8 cellular contexts compared by ENCODE assay signal in the genomic region with DNA sequence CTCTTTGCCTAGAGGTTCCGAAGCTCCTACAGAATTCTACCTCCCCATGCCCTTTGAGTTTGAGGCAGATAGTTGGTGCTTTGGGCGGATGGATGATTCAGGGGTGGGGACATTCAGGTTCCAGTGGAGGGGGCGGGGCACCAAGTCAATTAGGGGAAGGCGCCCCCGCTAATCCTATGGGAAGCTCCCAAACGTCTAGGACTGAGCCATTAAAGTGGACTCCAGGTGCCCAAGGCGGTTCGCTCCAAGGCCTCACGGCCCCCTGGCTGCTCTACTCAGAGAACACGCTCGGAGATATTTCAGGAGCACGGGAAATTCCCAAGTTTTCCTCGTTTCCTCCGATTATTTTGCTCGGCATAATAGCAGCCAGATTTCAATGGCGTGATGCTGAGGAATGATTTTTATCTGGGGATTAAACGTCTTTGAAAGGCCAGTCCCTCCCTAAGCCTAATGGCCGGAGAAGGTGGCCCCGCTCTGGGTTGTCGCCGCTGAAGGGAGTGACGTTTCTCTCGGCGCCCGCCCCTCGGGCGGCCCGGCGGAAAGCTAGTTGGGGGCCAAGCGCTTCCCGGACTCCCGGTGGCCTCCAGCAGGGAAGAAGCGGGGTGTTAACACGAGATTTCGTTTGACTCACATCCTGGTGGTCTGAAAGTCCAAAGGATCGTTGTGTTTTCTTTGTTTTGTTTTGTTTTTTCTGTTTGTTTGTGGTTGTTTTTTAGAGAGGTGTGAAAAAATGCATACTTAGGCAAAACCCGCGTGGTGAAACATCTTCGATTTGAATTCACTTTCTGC. TPM values are rescaled to one million over a fixed set of nuclear protein-coding genes. Genes with fewer than 3 reads are reported as not detected.
A peak's percentile ranks its signal among the peaks of the same experiment; 100 is the strongest.
DNase-seq lines count a peak whose midpoint lies in the region; ATAC-seq, FAIRE-seq and TF ChIP-seq lines count a peak whose summit lies in the region.

No MANE protein-coding gene starts in this region.

- H3K36me3 ChIP-seq in left ventricle myocardium inferior: peaks cover 15% of the 10 kb centered on the region
- H3K36me3 ChIP-seq in skeletal muscle tissue (ENCODE audit: control insufficient read depth in 3 of 3, insufficient read depth in 3 of 3, low read length in 3 of 3): peaks cover 0 to 4% (median 0%) of the 10 kb centered on the region in 3 donors

- ATAC-seq in activated B cell treated with CpG ODN at 0.5 μM for 24 hours (ENCODE audit: low read depth): no peak

- H3K27ac Mint-ChIP-seq in activated B cell treated with CpG ODN at 0.5 μM for 24 hours: no peak overlapping the region

- intact Hi-C loops in activated B cell treated with CpG ODN at 0.5 μM for 24 hours (cut with micrococcal nuclease): loop anchor here (5.0 kb wide), 1 partner anchor 191 kb away; a partner anchor contains a TSS
- intact Hi-C loops in left ventricle myocardium inferior (cut with micrococcal nuclease): no loop called here

- H3K4me1 ChIP-seq in left ventricle myocardium inferior (peaks cover 81% of the 10 kb centered on the region), skeletal muscle tissue (ENCODE audit: control insufficient read depth in 3 of 3, insufficient read depth in 3 of 3, low read length in 3 of 3) (peaks cover 25 to 30% (median 27%) of the 10 kb centered on the region in 3 donors)

- no peak for FAIRE-seq in H54 (lab: Jason Lieb, UNC)

- POLR2A ChIA-PET in activated B cell treated with CpG ODN at 0.5 μM for 24 hours (lab: Charles Lee): interaction anchor here (0.6 kb wide), 1 partner anchor 286 kb away, joined by 3 read pairs; no protein-coding TSS in a partner anchor

- no peak for TF ChIP-seq POLR2A in H54 (IDR thresholded peaks at IDR 0.05; ENCODE audit: low read depth, low read length)

- H3K27me3 ChIP-seq in left ventricle myocardium inferior (ENCODE audit: low read depth) (peaks cover 99% of the 10 kb centered on the region), skeletal muscle tissue (ENCODE audit: control insufficient read depth in 3 of 3, insufficient read depth in 3 of 3, low read length in 3 of 3) (peaks cover 78 to 86% (median 82%) of the 10 kb centered on the region in 3 donors)

- H3K4me1 Mint-ChIP-seq in activated B cell treated with CpG ODN at 0.5 μM for 24 hours: peaks cover 27% of the 10 kb centered on the region

- CTCF ChIA-PET in activated B cell treated with CpG ODN at 0.5 μM for 24 hours (lab: Charles Lee): no interaction called here

- H3K27me3 Mint-ChIP-seq in activated B cell treated with CpG ODN at 0.5 μM for 24 hours: peaks cover 60% of the 10 kb centered on the region

- H3K4me3 Mint-ChIP-seq in activated B cell treated with CpG ODN at 0.5 μM for 24 hours: peak overlapping the region; percentile 78

- DNase-seq in H54 (ENCODE audit: insufficient read length, low spot score): peak; percentile 84
- no peak for DNase-seq in activated B cell treated with CpG ODN at 0.5 μM for 24 hours
- peak; percentile 31 for DNase-seq in left ventricle myocardium inferior
- no peak for DNase-seq in pons (ENCODE audit: low spot score)
- DNase-seq in COLO829 (ENCODE audit: low spot score): no peak
- DNase-seq in stimulated activated CD4-positive, alpha-beta T cell treated with anti-CD3 and anti-CD28 coated beads, Interleukin-15, amount 100 ng/mL, for 24 hours: no peak
- DNase-seq in NCI-H1436 treated with DMSO at 0.1 percent for 48 hours (lab: John Stamatoyannopoulos, UW): no peak

- H3K4me3 ChIP-seq in left ventricle myocardium inferior (peak overlapping the region; percentile 89), skeletal muscle tissue (ENCODE audit: low read length in 3 of 3) (peak overlapping the region; percentile 78 to 85 (median 81))

- H3K9me3 Mint-ChIP-seq in activated B cell treated with CpG ODN at 0.5 μM for 24 hours: peaks cover 5% of the 10 kb centered on the region

- no peak for TF ChIP-seq CTCF in activated B cell treated with CpG ODN at 0.5 μM for 24 hours (IDR thresholded peaks at IDR 0.05)
- TF ChIP-seq CTCF in left ventricle myocardium inferior (IDR thresholded peaks at IDR 0.05; ENCODE audit: borderline replicate concordance): no peak

- H3K27ac ChIP-seq in left ventricle myocardium inferior (replicated peaks): peak overlapping the region; percentile 88
- peak overlapping the region; percentile 60 for H3K27ac ChIP-seq in skeletal muscle tissue (ENCODE audit: low read depth, low read length)

- peaks cover 5% of the 10 kb centered on the region for H3K36me3 Mint-ChIP-seq in activated B cell treated with CpG ODN at 0.5 μM for 24 hours (ENCODE audit: low read depth)

- H3K9me3 ChIP-seq in left ventricle myocardium inferior (replicated peaks): no peaks in the 10 kb centered on the region
- H3K9me3 ChIP-seq in skeletal muscle tissue (ENCODE audit: control insufficient read depth in 3 of 3, low read length in 3 of 3): no peaks in the 10 kb centered on the region

- H3K9ac ChIP-seq in skeletal muscle tissue (ENCODE audit: low read depth in 1 of 3, low read length in 3 of 3): peak overlapping the region; percentile 64 to 77 (median 76)

RNA-seq across cellular contexts. Expression of a gene that starts 1.5 kb away (rescaled TPM):
- total RNA-seq in activated B cell treated with CpG ODN at 0.5 μM for 24 hours (not detected in 2 replicates), left ventricle myocardium inferior (3.4 TPM), skeletal muscle tissue (1.6 TPM)

Comparison
In these comparisons a context has a peak if more than half of its experiments do, and no peak if none do; other contexts are left out.
1. DNase-seq: peak in H54 (single experiment) and left ventricle myocardium inferior (single experiment); none in activated B cell treated with CpG ODN at 0.5 μM for 24 hours (single experiment), pons (single experiment), COLO829 (single experiment), stimulated activated CD4-positive, alpha-beta T cell treated with anti-CD3 and anti-CD28 coated beads, Interleukin-15, amount 100 ng/mL, for 24 hours (single experiment) and NCI-H1436 treated with DMSO at 0.1 percent for 48 hours (single experiment).